In genomic region chr4:77510367-77510766, GRCh38 we compare ENCODE assay signal across 18 cellular contexts.
DNase-seq lines count a peak whose midpoint lies in the region; ATAC-seq and TF ChIP-seq lines count a peak whose summit lies in the region.
"Had no signal": no experiment of that assay in that cellular context is flagged by ENCODE, and none has a peak within 500 bp of the region (broad histone marks: within the 10 kb centered on the region; RNA-seq: fewer than 3 reads in every experiment).

No MANE protein-coding gene starts in this region.

- POLR2A ChIA-PET in GM10248 (lab: Yijun Ruan, JAX): no interaction called here

- H3K4me3 ChIP-seq in body of pancreas (no peak overlapping the region), psoas muscle (no peak overlapping the region)
- H3K4me3 ChIP-seq: BLaER1, GM23248 had no signal

- no peak for TF ChIP-seq RAD21 in Ishikawa (IDR thresholded peaks at IDR 0.05; ENCODE audit: low read depth)

- CTCF ChIA-PET in GM10248 (lab: Yijun Ruan, JAX): interaction anchor here (1.0 to 1.5 kb wide), 2 partner anchors 15 to 77 kb away, joined by 3 read pairs; no protein-coding TSS in a partner anchor

- ATAC-seq in body of pancreas (no peak), psoas muscle (no peak), GM21381 (IDR thresholded peaks at IDR 0.05; ENCODE audit: unreplicated experiment) (no peak)
- ATAC-seq: CD8-positive, alpha-beta T cell; HCT116 had no signal

- intact Hi-C loops in body of pancreas (cut with DNase I): no loop called here
- intact Hi-C loops in psoas muscle (cut with DNase I): no loop called here

- no peaks in the 10 kb centered on the region for H3K27me3 ChIP-seq in body of pancreas
- H3K27me3 ChIP-seq in psoas muscle (ENCODE audit: insufficient read depth in 3 of 3, low read length in 2 of 3): no peaks in the 10 kb centered on the region
- H3K27me3 ChIP-seq: BLaER1 had no signal

- no peak overlapping the region for H3K27ac ChIP-seq in body of pancreas
- H3K27ac ChIP-seq in psoas muscle: no peak overlapping the region
- H3K27ac ChIP-seq: BLaER1, C4-2B, GM23248 had no signal

- TF ChIP-seq CTCF in body of pancreas (IDR thresholded peaks at IDR 0.05) (no peak), GM10248 (IDR thresholded peaks at IDR 0.05; ENCODE audit: control extremely low read depth, extremely low read depth, low read depth, missing control alignments) (no peak), psoas muscle (IDR thresholded peaks at IDR 0.05) (no peak)

- DNase-seq in body of pancreas: peak in 3 of 4 donors; percentile 15 to 23 (median 18)
- DNase-seq in iPS-NIHi7 (ENCODE audit: extremely low spot score): peak; percentile 11
- DNase-seq in GM10248 (ENCODE audit: extremely low spot score): no peak
- no peak for DNase-seq in nucleus accumbens (lab: John Stamatoyannopoulos, UW)
- DNase-seq in psoas muscle: no peak
- DNase-seq: Caco-2; CD4-positive, CD25-positive, alpha-beta regulatory T cell; CD8-positive, alpha-beta T cell; DMS153; DND-41; GDM1; GM23248; H9 had no signal

- no peak for TF ChIP-seq POLR2A in body of pancreas (IDR thresholded peaks at IDR 0.05)

- H3K9me3 ChIP-seq in body of pancreas: no peaks in the 10 kb centered on the region
- no peaks in the 10 kb centered on the region for H3K9me3 ChIP-seq in psoas muscle
- H3K9me3 ChIP-seq: BLaER1, Caco-2 had no signal

- no peaks in the 10 kb centered on the region for H3K4me1 ChIP-seq in body of pancreas
- no peaks in the 10 kb centered on the region for H3K4me1 ChIP-seq in psoas muscle
- H3K4me1 ChIP-seq: BLaER1, Caco-2 had no signal

- no peak for TF ChIP-seq EP300 in Ishikawa (IDR thresholded peaks at IDR 0.05; ENCODE audit: borderline replicate concordance)

- H3K36me3 ChIP-seq in body of pancreas (replicated peaks in 1 of 2; ENCODE audit: insufficient read depth in 1 of 2, low read depth in 2 of 2) (no peaks in the 10 kb centered on the region), psoas muscle (ENCODE audit: insufficient read depth in 1 of 2, low read depth in 1 of 2) (no peaks in the 10 kb centered on the region)
- H3K36me3 ChIP-seq: BLaER1 had no signal

- 45 to 57% methylated on average over 4 to 6 of the region's 6 CpGs for WGBS in body of pancreas, 2 donors
- 28 to 37% (median 35%) methylated on average over 6 of the region's 6 CpGs for WGBS in psoas muscle, 3 donors

TF ChIP-seq in Ishikawa, 13 proteins besides CTCF, POLR2A, EP300 and RAD21:
- 0 out of 2 replicates have a peak, but pooled peaks have one; percentile 22 for TF ChIP-seq USF1 (IDR thresholded peaks at IDR 0.05)
- TF ChIP-seq ZBTB7A (IDR thresholded peaks at IDR 0.05; ENCODE audit: low read depth): no peak
- no peak for TF ChIP-seq TCF12 (IDR thresholded peaks at IDR 0.05; ENCODE audit: low read depth)

Comparison
In these comparisons a context has a peak if more than half of its experiments do, and no peak if none do; other contexts are left out.
1. DNase-seq: peak in body of pancreas (3 of 4) and iPS-NIHi7 (single experiment); none in GM10248 (single experiment), nucleus accumbens (0 of 56) and psoas muscle (0 of 2).